Comparison of ENCODE assay signal across 26 cellular contexts in the genomic region with DNA sequence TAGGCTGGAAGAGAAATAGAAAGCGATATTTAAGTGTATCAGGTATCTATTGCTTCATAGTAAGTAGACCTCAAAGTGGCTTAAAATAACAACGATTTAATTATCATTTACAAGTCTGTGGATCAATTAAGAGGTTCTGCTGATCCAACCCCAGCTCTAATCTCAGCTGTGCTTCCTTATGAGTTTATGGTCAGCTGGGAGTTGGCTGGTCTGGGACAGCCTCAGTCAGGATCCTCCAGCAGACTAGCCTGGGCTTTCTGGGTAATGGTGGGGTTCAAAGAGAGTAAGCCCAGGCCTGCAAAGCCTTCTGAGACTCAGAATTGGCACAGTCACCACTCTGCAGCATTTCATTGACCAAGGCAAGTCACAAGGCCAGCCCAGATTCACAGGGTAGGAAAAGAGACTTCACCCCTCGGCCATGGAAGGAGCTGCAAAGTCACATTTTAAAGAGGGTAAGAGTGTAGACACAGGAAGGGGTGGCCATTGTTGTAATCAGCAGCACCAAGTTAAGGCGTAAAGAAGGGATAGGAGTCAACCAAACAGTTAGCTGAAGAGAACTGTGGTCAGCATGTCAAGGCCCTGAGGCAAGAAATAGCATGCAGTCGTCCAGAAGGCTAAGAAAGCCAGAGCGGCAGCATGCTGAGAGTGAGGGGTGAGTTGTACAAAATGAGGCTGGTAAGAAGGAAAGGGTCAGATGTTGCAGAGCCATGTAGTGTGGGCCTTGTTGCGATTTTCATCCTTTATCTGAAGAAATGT.
DNase-seq lines count a peak whose midpoint lies in the region; ATAC-seq, FAIRE-seq and TF ChIP-seq lines count a peak whose summit lies in the region.
"Had no signal": no experiment of that assay in that cellular context is flagged by ENCODE, and none has a peak within 500 bp of the region (broad histone marks: within the 10 kb centered on the region; RNA-seq: fewer than 3 reads in every experiment).

No MANE protein-coding gene starts in this region.

- no peak for DNase-seq in CD4-positive, alpha-beta memory T cell
- DNase-seq in GM12892 (ENCODE audit: insufficient read length) (no peak), H1 (ENCODE audit: low read depth in 1 of 2, low spot score in 2 of 2) (no peak), SJCRH30 (no peak), DMS153 treated with DMSO at 0.1 percent for 48 hours (lab: John Stamatoyannopoulos, UW; ENCODE audit: unreplicated experiment) (no peak)
- DNase-seq: activated CD4-positive, alpha-beta T cell treated with anti-CD3 and anti-CD28 coated beads for 48 hours; activated naive CD4-positive, alpha-beta T cell treated with anti-CD3 and anti-CD28 coated beads for 36 hours; activated T-cell treated with anti-CD3 and anti-CD28 coated beads, Interleukin-2, amount 50 U/mL, for 72 hours; anterior cingulate cortex; Calu3; effector CD8-positive, alpha-beta T cell; NCI-H1048; NCI-H1694; NCI-H524; NK-92 treated with Interleukin-12 subunit alpha and Interleukin-12 subunit beta, amount 100 ng/mL, for 24 hours; nucleus accumbens; PC-9; SHP77; transverse colon had no signal

- H3K4me2 ChIP-seq in H1 (ENCODE audit: insufficient read depth in 1 of 2, low read depth in 2 of 2, low read length in 2 of 2) = no peak overlapping the region
- H3K4me2 ChIP-seq: BLaER1, PC-9 had no signal

- H3K23ac ChIP-seq in H1 (ENCODE audit: insufficient read length) = no peak overlapping the region

- no peaks in the 10 kb centered on the region for H3K79me2 ChIP-seq in H1 (ENCODE audit: control insufficient read depth in 1 of 2, insufficient read depth in 2 of 2, low read length in 2 of 2)

- H2BK15ac ChIP-seq in H1 (ENCODE audit: low read length) = no peak overlapping the region

- H4K5ac ChIP-seq in H1 (ENCODE audit: insufficient read length, low read depth, low read length) = no peak overlapping the region

- no peaks in the 10 kb centered on the region for H3K9me3 Mint-ChIP-seq in CD4-positive, alpha-beta memory T cell
- no peaks in the 10 kb centered on the region for H3K9me3 Mint-ChIP-seq in nephron
- H3K9me3 Mint-ChIP-seq: activated naive CD4-positive, alpha-beta T cell treated with anti-CD3 and anti-CD28 coated beads for 36 hours; activated T-cell treated with anti-CD3 and anti-CD28 coated beads, Interleukin-2, amount 50 U/mL, for 72 hours had no signal

- TF ChIP-seq EP300 in H1 (IDR thresholded peaks at IDR 0.05; ENCODE audit: borderline replicate concordance in 1 of 2, low read depth in 2 of 2, low read length in 2 of 2) = no peak

- no peak overlapping the region for H3K4ac ChIP-seq in H1 (replicated peaks; ENCODE audit: insufficient read length, low read depth, low read length)

- no peak overlapping the region for H3K4me3 ChIP-seq in CD4-positive, alpha-beta memory T cell (ENCODE audit: low read length in 2 of 2)
- H3K4me3 ChIP-seq in H1 (ENCODE audit: extremely low read depth in 1 of 4, insufficient read depth in 2 of 4, low read depth in 3 of 4, low read length in 4 of 4) (no peak overlapping the region), SJCRH30 (no peak overlapping the region)
- H3K4me3 ChIP-seq: BLaER1, lung, PC-9, transverse colon had no signal

- peaks cover 26% of the 10 kb centered on the region for H3K4me1 ChIP-seq in CD4-positive, alpha-beta memory T cell (ENCODE audit: insufficient read depth, low read length)
- 0 out of 7 replicates have a peak, but pooled peaks cover 0 to 2% (median 0%) of the 10 kb centered on the region in 4 experiments for H3K4me1 ChIP-seq in H1 (replicated peaks in 1 of 4; ENCODE audit: control insufficient read depth in 3 of 4, insufficient read depth in 4 of 4, low read length in 3 of 4)
- H3K4me1 ChIP-seq in SJCRH30 = peaks cover 12% of the 10 kb centered on the region

- peak overlapping the region in 4 of 7 donors; percentile 36 to 85 (median 77) for H3K27ac Mint-ChIP-seq in CD4-positive, alpha-beta memory T cell
- H3K27ac Mint-ChIP-seq in nephron = peak overlapping the region; percentile 12 to 39 (median 28)
- H3K27ac Mint-ChIP-seq: activated naive CD4-positive, alpha-beta T cell treated with anti-CD3 and anti-CD28 coated beads for 36 hours; activated T-cell treated with anti-CD3 and anti-CD28 coated beads, Interleukin-2, amount 50 U/mL, for 72 hours had no signal

- no peak overlapping the region for H4K91ac ChIP-seq in H1 (replicated peaks; ENCODE audit: insufficient read length, low read length)

- no peak overlapping the region for H2BK12ac ChIP-seq in H1 (ENCODE audit: low read depth, low read length)

- H3K18ac ChIP-seq in H1 (ENCODE audit: extremely low read depth, low read length) = no peak overlapping the region

- 0 out of 7 replicates have a peak overlapping the region, but pooled peaks of 1 of the 4 experiments have one; percentile 32 for H3K9ac ChIP-seq in H1 (replicated peaks in 1 of 4; ENCODE audit: extremely low read depth in 1 of 4, low read depth in 3 of 4, low read length in 3 of 4)
- H3K9ac ChIP-seq: BLaER1 had no signal

- no peak for TF ChIP-seq CTCF in H1 (IDR thresholded peaks at IDR 0.05; ENCODE audit: control extremely low read depth in 1 of 3, insufficient read depth in 1 of 3, low read depth in 1 of 3, low read length in 3 of 3)
- no peak for TF ChIP-seq CTCF in nephron (IDR thresholded peaks at IDR 0.05; ENCODE audit: unreplicated experiment in 3 of 3)

- peak; percentile 54 for FAIRE-seq in GM12892 (lab: Jason Lieb, UNC)
- no peak for FAIRE-seq in H1 (lab: Jason Lieb, UNC)
- FAIRE-seq: bronchial epithelial cell, colon had no signal

- 82% methylated on average over 7 of the region's 7 CpGs; no CpG with 5 or more reads in 1 of the 2 experiments for WGBS in H1 (ENCODE audit: extremely low coverage in 1 of 2, insufficient coverage in 1 of 2, insufficient read length in 1 of 2, insufficient replicate concordance in 2 of 2, low coverage in 1 of 2, low lambda C conversion rate in 2 of 2, missing lambda C conversion rate in 1 of 2), 2 experiments

- TF ChIP-seq POLR2A in GM12892 (IDR thresholded peaks at IDR 0.05; ENCODE audit: low read depth, low read length) (no peak), H1 (IDR thresholded peaks at IDR 0.05; ENCODE audit: control extremely low read depth in 1 of 2, low read depth in 2 of 2, low read length in 2 of 2) (no peak)

- no peaks in the 10 kb centered on the region for H3K36me3 Mint-ChIP-seq in CD4-positive, alpha-beta memory T cell
- no peaks in the 10 kb centered on the region for H3K36me3 Mint-ChIP-seq in nephron (ENCODE audit: low read depth)

- CTCF ChIA-PET in CD4-positive, alpha-beta memory T cell (lab: Charles Lee; ENCODE audit: partially characterized antibody) = interaction anchor here (1.3 to 1.6 kb wide), 2 partner anchors 17 to 22 kb away, joined by 3 to 4 read pairs; no protein-coding TSS in a partner anchor
- CTCF ChIA-PET in H1 (lab: Charles Lee; ENCODE audit: partially characterized antibody) = interaction anchor here (1.0 to 1.3 kb wide), 4 partner anchors 9 to 84 kb away, joined by 3 to 5 read pairs (median 3); no protein-coding TSS in a partner anchor

- no peak for ATAC-seq in HG02870 (IDR thresholded peaks at IDR 0.05; ENCODE audit: unreplicated experiment)
- ATAC-seq: activated T-cell treated with anti-CD3 and anti-CD28 coated beads, Interleukin-2, amount 50 U/mL, for 72 hours had no signal

- H2BK5ac ChIP-seq in H1 (ENCODE audit: low read depth, low read length) = no peak overlapping the region

- no peaks in the 10 kb centered on the region for H3K79me1 ChIP-seq in H1 (ENCODE audit: low read depth, low read length)

- POLR2A ChIA-PET in CD4-positive, alpha-beta memory T cell (lab: Charles Lee; ENCODE audit: partially characterized antibody) = interaction anchor here (1.0 kb wide), 2 partner anchors 10 to 49 kb away, joined by 3 to 4 read pairs; no protein-coding TSS in a partner anchor
- POLR2A ChIA-PET in H1 (lab: Charles Lee; ENCODE audit: partially characterized antibody) = no interaction called here

- no peak for TF ChIP-seq RAD21 in H1 (IDR thresholded peaks at IDR 0.05 in 1 of 2, conservative IDR thresholded peaks at IDR 0.05 in 1 of 2; ENCODE audit: low read depth in 2 of 2, low read length in 2 of 2)

- intact Hi-C loops in CD4-positive, alpha-beta memory T cell (cut with micrococcal nuclease) = no loop called here

- H4K20me1 ChIP-seq in H1 (replicated peaks in 1 of 2; ENCODE audit: control insufficient read depth in 1 of 2, insufficient read depth in 2 of 2, low read length in 2 of 2) = no peaks in the 10 kb centered on the region
- H4K20me1 ChIP-seq: BLaER1 had no signal

- 0 out of 2 replicates have a peak overlapping the region, but pooled peaks have one; percentile 76 for H2AFZ ChIP-seq in H1 (ENCODE audit: low read length)
- H2AFZ ChIP-seq: PC-9 had no signal

- H3K4me3 Mint-ChIP-seq in CD4-positive, alpha-beta memory T cell = no peak overlapping the region
- H3K4me3 Mint-ChIP-seq in nephron = no peak overlapping the region
- H3K4me3 Mint-ChIP-seq: activated naive CD4-positive, alpha-beta T cell treated with anti-CD3 and anti-CD28 coated beads for 36 hours; activated T-cell treated with anti-CD3 and anti-CD28 coated beads, Interleukin-2, amount 50 U/mL, for 72 hours had no signal

- no peak overlapping the region for H3K14ac ChIP-seq in H1 (ENCODE audit: insufficient read length)

- H3K23me2 ChIP-seq in H1 (ENCODE audit: low read depth, low read length) = no peaks in the 10 kb centered on the region

- H3K36me3 ChIP-seq in CD4-positive, alpha-beta memory T cell (ENCODE audit: insufficient read depth, low read length) = no peaks in the 10 kb centered on the region
- no peaks in the 10 kb centered on the region for H3K36me3 ChIP-seq in H1 (ENCODE audit: control insufficient read depth in 2 of 4, insufficient read depth in 4 of 4, low read length in 3 of 4)
- no peaks in the 10 kb centered on the region for H3K36me3 ChIP-seq in SJCRH30
- H3K36me3 ChIP-seq: BLaER1, transverse colon had no signal

- H3K27ac ChIP-seq in CD4-positive, alpha-beta memory T cell (ENCODE audit: low read depth, low read length) = no peak overlapping the region
- H3K27ac ChIP-seq in H1 (ENCODE audit: low read depth, low read length) = no peak overlapping the region
- no peak overlapping the region for H3K27ac ChIP-seq in SJCRH30
- H3K27ac ChIP-seq: BLaER1, epithelial cell of prostate, PC-9, transverse colon had no signal

- H2BK20ac ChIP-seq in H1 (ENCODE audit: low read length) = no peak overlapping the region

- H3K27me3 Mint-ChIP-seq in CD4-positive, alpha-beta memory T cell = no peaks in the 10 kb centered on the region
- H3K27me3 Mint-ChIP-seq in nephron (ENCODE audit: low read depth) = no peaks in the 10 kb centered on the region

- H4K8ac ChIP-seq in H1 (ENCODE audit: extremely low read depth, insufficient read depth, low read length) = no peak overlapping the region

- no peaks in the 10 kb centered on the region for H3K27me3 ChIP-seq in CD4-positive, alpha-beta memory T cell (ENCODE audit: insufficient read depth, low read length)
- H3K27me3 ChIP-seq in H1 (replicated peaks in 1 of 4; ENCODE audit: control insufficient read depth in 3 of 4, extremely low read depth in 1 of 4, insufficient read depth in 3 of 4, low read length in 3 of 4) (no peaks in the 10 kb centered on the region), SJCRH30 (no peaks in the 10 kb centered on the region)
- H3K27me3 ChIP-seq: BLaER1, transverse colon had no signal

- no peak overlapping the region for H3K56ac ChIP-seq in H1 (replicated peaks; ENCODE audit: insufficient read length, low read depth, low read length)

- no peaks in the 10 kb centered on the region for H3K9me3 ChIP-seq in CD4-positive, alpha-beta memory T cell (ENCODE audit: control insufficient read depth in 1 of 2, low read length in 2 of 2)
- no peaks in the 10 kb centered on the region for H3K9me3 ChIP-seq in H1 (ENCODE audit: insufficient read depth in 2 of 2, low read depth in 1 of 2, low read length in 1 of 2)
- no peaks in the 10 kb centered on the region for H3K9me3 ChIP-seq in SJCRH30 (replicated peaks)
- H3K9me3 ChIP-seq: BLaER1, transverse colon had no signal

- H2AK5ac ChIP-seq in H1 (ENCODE audit: low read depth, low read length) = no peak overlapping the region

- H2BK120ac ChIP-seq in H1 (replicated peaks; ENCODE audit: low read depth, low read length) = no peak overlapping the region

- peaks cover 41 to 59% (median 48%) of the 10 kb centered on the region in 4 donors for H3K4me1 Mint-ChIP-seq in CD4-positive, alpha-beta memory T cell
- H3K4me1 Mint-ChIP-seq in nephron = peaks cover 62% of the 10 kb centered on the region
